In genomic region chr10:17685227-17685840, GRCh38 we compare ENCODE assay signal across 8 cellular contexts. TPM values are rescaled to one million over a fixed set of nuclear protein-coding genes. Genes with fewer than 3 reads are reported as not detected.
A peak's percentile ranks its signal among the peaks of the same experiment; 100 is the strongest.
DNase-seq lines count a peak whose midpoint lies in the region; ATAC-seq and TF ChIP-seq lines count a peak whose summit lies in the region.

No MANE protein-coding gene starts in this region.

- peaks cover 0 to 7% of the 10 kb centered on the region in 2 donors for H3K36me3 ChIP-seq in body of pancreas (replicated peaks in 1 of 2; ENCODE audit: insufficient read depth in 1 of 2, low read depth in 2 of 2)

- no peak for DNase-seq in glutamatergic neuron
- DNase-seq in glomerular visceral epithelial cell (ENCODE audit: extremely low spot score): no peak
- no peak for DNase-seq in 8988T
- DNase-seq in body of pancreas: no peak
- DNase-seq in OCI-M2 (lab: John Stamatoyannopoulos, UW; ENCODE audit: unreplicated experiment): no peak

- peaks cover 10% of the 10 kb centered on the region for H3K4me1 ChIP-seq in body of pancreas

- no peaks in the 10 kb centered on the region for H3K27me3 ChIP-seq in body of pancreas

- no peak for TF ChIP-seq POLR2A in body of pancreas (IDR thresholded peaks at IDR 0.05)

- peaks cover 14% of the 10 kb centered on the region for H3K4me1 Mint-ChIP-seq in glutamatergic neuron (ENCODE audit: low read depth, unreplicated experiment)

- ATAC-seq in GM18858 (IDR thresholded peaks at IDR 0.05; ENCODE audit: unreplicated experiment) (peak; percentile 54), GM21717 (IDR thresholded peaks at IDR 0.05; ENCODE audit: unreplicated experiment) (peak; percentile 84), HG03469 (IDR thresholded peaks at IDR 0.05; ENCODE audit: unreplicated experiment) (peak; percentile 52), body of pancreas (no peak)

- no peak for TF ChIP-seq CTCF in glutamatergic neuron (IDR thresholded peaks at IDR 0.05; ENCODE audit: partially characterized antibody, unreplicated experiment)
- no peak for TF ChIP-seq CTCF in body of pancreas (IDR thresholded peaks at IDR 0.05)

- H3K27ac Mint-ChIP-seq in glutamatergic neuron (ENCODE audit: unreplicated experiment): peak overlapping the region; percentile 59

- no peak overlapping the region for H3K4me3 ChIP-seq in body of pancreas

- no peak overlapping the region for H3K4me3 Mint-ChIP-seq in glutamatergic neuron (ENCODE audit: unreplicated experiment)

- no peaks in the 10 kb centered on the region for H3K9me3 ChIP-seq in body of pancreas

- intact Hi-C loops in body of pancreas (cut with DNase I): no loop called here

- WGBS in body of pancreas, 2 donors: 86 to 92% methylated on average over 3 of the region's 3 CpGs

- H3K27ac ChIP-seq in body of pancreas: no peak overlapping the region

- H3K36me3 Mint-ChIP-seq in glutamatergic neuron (ENCODE audit: unreplicated experiment): no peaks in the 10 kb centered on the region

- no peaks in the 10 kb centered on the region for H3K9me3 Mint-ChIP-seq in glutamatergic neuron (ENCODE audit: unreplicated experiment)

- no peaks in the 10 kb centered on the region for H3K27me3 Mint-ChIP-seq in glutamatergic neuron (ENCODE audit: unreplicated experiment)

RNA-seq across cellular contexts. Expression of gene STAM, which starts 41.4 kb away (rescaled TPM):
- 81.0 TPM for total RNA-seq in glutamatergic neuron (ENCODE audit: unreplicated experiment)
- total RNA-seq in body of pancreas: 10 to 100 TPM in 1 of 2 donors, 1 to 10 TPM in 1; 7.3 to 15.5 TPM
